In the genomic region with DNA sequence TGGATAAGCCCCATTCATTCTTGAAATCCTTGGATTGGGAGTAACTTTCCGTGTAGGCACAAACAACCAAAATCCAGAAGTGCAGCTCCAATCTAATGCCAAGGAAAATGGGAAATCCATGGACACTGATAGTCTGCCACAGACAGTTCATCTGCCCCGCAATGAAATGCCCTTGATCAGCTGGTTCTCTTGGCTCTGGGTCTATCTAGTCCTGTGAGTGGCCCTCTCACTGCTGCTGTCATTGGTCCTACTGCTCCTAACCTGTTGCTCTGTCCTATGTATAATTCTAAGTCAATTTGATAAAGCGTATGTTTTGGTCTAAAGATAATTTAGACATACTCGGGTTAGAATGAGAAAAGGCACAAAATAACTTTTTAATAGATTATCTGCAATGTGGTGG, we compare ENCODE assay signal across 26 cellular contexts.
"Had no signal": no experiment of that assay in that cellular context is flagged by ENCODE, and none has a peak within 500 bp of the region (broad histone marks: within the 10 kb centered on the region; RNA-seq: fewer than 3 reads in every experiment).

No MANE protein-coding gene starts in this region.

- H3K27me3 ChIP-seq: colonic mucosa, esophagus squamous epithelium, gastrocnemius medialis, hepatocyte, left lung had no signal

- ATAC-seq: effector memory CD8-positive, alpha-beta T cell; esophagus mucosa; gastrocnemius medialis; left lung; lower lobe of right lung; mucosa of descending colon had no signal

- FAIRE-seq: endometrium, kidney had no signal

- H3K4me1 ChIP-seq: colonic mucosa, esophagus squamous epithelium, gastrocnemius medialis, left lung, lower lobe of right lung had no signal

- H3K27ac ChIP-seq: colonic mucosa, epithelial cell of prostate, esophagus squamous epithelium, gastrocnemius medialis, hepatocyte, left lung, lower lobe of right lung had no signal

- H3K4me3 ChIP-seq: colonic mucosa, esophagus squamous epithelium, gastrocnemius medialis, hepatocyte, left lung, lower lobe of right lung, mucosa of descending colon had no signal

- H3K9me3 ChIP-seq: colonic mucosa, esophagus squamous epithelium, gastrocnemius medialis, left lung, lower lobe of right lung, mucosa of descending colon had no signal

- H3K36me3 ChIP-seq: colonic mucosa, esophagus squamous epithelium, gastrocnemius medialis, left lung, lower lobe of right lung had no signal

- DNase-seq: colonic mucosa; cortex of kidney; effector CD8-positive, alpha-beta T cell; effector memory CD8-positive, alpha-beta T cell; endodermal cell; erythroblast; esophagus squamous epithelium; foreskin fibroblast; foreskin melanocyte; gastrocnemius medialis; glutamatergic neuron; head of caudate nucleus; hypothalamus; immature natural killer cell; islet precursor cell; kidney; kidney glomerular epithelial cell; left lung; lower lobe of right lung; mesenchymal stem cell; mucosa of descending colon; naive B cell had no signal
